9 cellular contexts compared by ENCODE assay signal in the genomic region with DNA sequence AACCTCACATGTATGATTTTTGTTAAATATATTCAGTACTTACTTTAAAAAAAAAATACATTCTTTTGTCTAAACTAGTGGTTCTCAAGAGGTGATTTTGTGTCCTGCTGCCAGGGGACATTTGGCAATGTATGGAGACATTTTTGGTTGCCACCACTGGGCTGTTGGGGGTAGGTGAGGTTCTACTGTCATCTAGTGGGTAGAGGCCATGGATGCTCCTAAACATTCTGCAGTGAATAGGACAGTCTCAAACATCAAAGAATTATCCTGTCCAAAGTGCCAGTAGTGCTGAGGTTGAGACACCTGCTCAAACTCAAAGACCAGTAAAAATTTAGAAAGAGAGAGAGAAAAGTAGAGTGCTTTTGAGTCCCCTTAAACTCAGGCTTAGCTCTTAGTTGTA. TPM values are rescaled to one million over a fixed set of nuclear protein-coding genes. Genes with fewer than 3 reads are reported as not detected.
DNase-seq lines count a peak whose midpoint lies in the region; ATAC-seq and TF ChIP-seq lines count a peak whose summit lies in the region.
"Had no signal": no experiment of that assay in that cellular context is flagged by ENCODE, and none has a peak within 500 bp of the region (broad histone marks: within the 10 kb centered on the region; RNA-seq: fewer than 3 reads in every experiment).

No MANE protein-coding gene starts in this region.

- no peaks in the 10 kb centered on the region for H4K20me1 ChIP-seq in MM.1S (ENCODE audit: insufficient read depth, low read length)

- H3K79me2 ChIP-seq in MM.1S (ENCODE audit: low read length), result no peaks in the 10 kb centered on the region

- H3K4me2 ChIP-seq in MM.1S (ENCODE audit: low read depth, low read length), result no peak overlapping the region

- no peak overlapping the region for H3K9ac ChIP-seq in MM.1S (ENCODE audit: low read length)

- intact Hi-C loops in breast epithelium (cut with DNase I; ENCODE audit: low total_unique reads), result no loop called here

- no peaks in the 10 kb centered on the region for H3K9me3 ChIP-seq in MM.1S (replicated peaks; ENCODE audit: insufficient read depth, low read length)
- no peaks in the 10 kb centered on the region for H3K9me3 ChIP-seq in breast epithelium

- H3K27me3 ChIP-seq in MM.1S (replicated peaks; ENCODE audit: insufficient read depth, low read length) (no peaks in the 10 kb centered on the region), breast epithelium (no peaks in the 10 kb centered on the region)

- H3K36me3 ChIP-seq in MM.1S (replicated peaks; ENCODE audit: insufficient read depth, low read length), result no peaks in the 10 kb centered on the region
- H3K36me3 ChIP-seq in breast epithelium, result no peaks in the 10 kb centered on the region

- ATAC-seq in GM21367 (IDR thresholded peaks at IDR 0.05; ENCODE audit: unreplicated experiment) (no peak), GM19397 (IDR thresholded peaks at IDR 0.05; ENCODE audit: unreplicated experiment) (no peak)

- no peak overlapping the region for H2AFZ ChIP-seq in MM.1S (ENCODE audit: low read length)

- H3K4me3 ChIP-seq in MM.1S (ENCODE audit: low read length) (no peak overlapping the region), breast epithelium (no peak overlapping the region)
- H3K4me3 ChIP-seq: skin epidermis had no signal

- TF ChIP-seq CTCF in MM.1S (IDR thresholded peaks at IDR 0.05; ENCODE audit: low read length) (peak; percentile 37), breast epithelium (IDR thresholded peaks at IDR 0.05) (peak in 2 of 3 donors; percentile 48 to 55)

- TF ChIP-seq POLR2A in breast epithelium (IDR thresholded peaks at IDR 0.05), result no peak

- no peaks in the 10 kb centered on the region for H3F3A ChIP-seq in MM.1S (ENCODE audit: insufficient read depth, low read length)

- H3K4me1 ChIP-seq in MM.1S (ENCODE audit: low read length) (no peaks in the 10 kb centered on the region), breast epithelium (no peaks in the 10 kb centered on the region)

- H3K9me2 ChIP-seq in MM.1S (replicated peaks; ENCODE audit: insufficient read depth, low read length), result no peaks in the 10 kb centered on the region

- no peak overlapping the region for H3K27ac ChIP-seq in MM.1S (ENCODE audit: low read length)
- no peak overlapping the region for H3K27ac ChIP-seq in breast epithelium
- H3K27ac ChIP-seq: skin epidermis had no signal

- DNase-seq in NCI-H748 (lab: John Stamatoyannopoulos, UW; ENCODE audit: unreplicated experiment), result peak; percentile 10
- no peak for DNase-seq in NCI-H748 treated with DMSO at 0.1 percent for 48 hours (lab: John Stamatoyannopoulos, UW)
- peak; percentile 12 for DNase-seq in MM.1S
- DNase-seq in breast epithelium (ENCODE audit: low spot score in 2 of 2), result no peak
- peak; percentile 18 for DNase-seq in medulla oblongata (ENCODE audit: extremely low spot score)
- no peak for DNase-seq in stimulated activated CD4-positive, alpha-beta T cell treated with anti-CD3 and anti-CD28 coated beads, Interleukin-4, amount 100 ng/mL, for 1 hour

RNA-seq across cellular contexts. Expression of a gene that starts 32.9 kb away (rescaled TPM):
- total RNA-seq in breast epithelium, result 10 to 100 TPM; 11.0 to 26.2 (median 21.3) TPM

Comparison
In these comparisons a context has a peak if more than half of its experiments do, and no peak if none do; other contexts are left out.
1. DNase-seq: peak in NCI-H748 (single experiment), MM.1S (single experiment) and medulla oblongata (single experiment); none in NCI-H748 treated with DMSO at 0.1 percent for 48 hours (single experiment), breast epithelium (0 of 2) and stimulated activated CD4-positive, alpha-beta T cell treated with anti-CD3 and anti-CD28 coated beads, Interleukin-4, amount 100 ng/mL, for 1 hour (single experiment).